In genomic region chr15:59866642-59867041, GRCh38 we compare ENCODE assay signal across 29 cellular contexts.
"Had no signal": no experiment of that assay in that cellular context is flagged by ENCODE, and none has a peak within 500 bp of the region (broad histone marks: within the 10 kb centered on the region; RNA-seq: fewer than 3 reads in every experiment).

No MANE protein-coding gene starts in this region.

- H3K27ac Mint-ChIP-seq: activated B cell treated with CpG ODN at 0.5 μM for 24 hours; activated CD8-positive, alpha-beta memory T cell treated with anti-CD3 and anti-CD28 coated beads, Interleukin-2, amount 10 ng/mL, durations not matched to agents 7 days and 5 days; activated CD8-positive, alpha-beta T cell treated with anti-CD3 and anti-CD28 coated beads, Interleukin-2, amount 10 ng/mL, durations not matched to agents 7 days and 5 days; activated naive CD4-positive, alpha-beta T cell treated with anti-CD3 and anti-CD28 coated beads, Interleukin-2, amount 50 U/mL, for 24 hours; activated naive CD8-positive, alpha-beta T cell treated with anti-CD3 and anti-CD28 coated beads, Interleukin-2, amount 50 U/mL, for 24 hours; activated T-helper 2 cell treated with anti-CD3 and anti-CD28 coated beads, Interferon-gamma antibody, Interleukin-2, Interleukin-4, amounts not matched to agents 10 μg/mL and 5 μg/mL and 100 μg/mL, durations not matched to agents 14 hours and 24 hours and 36 hours; naive thymus-derived CD8-positive, alpha-beta T cell; stimulated activated memory B cell treated with anti-CD40 and anti-IgM and Interleukin-4, amounts not matched to agents 10 μg/mL and 1 μg/mL and 100 μg/mL, for 72 hours; type B pancreatic cell had no signal

- H3K9me3 ChIP-seq: breast epithelium, left lung, lower lobe of right lung, right atrium auricular region, uterus had no signal

- H3K36me3 ChIP-seq: breast epithelium, left lung, lower lobe of right lung, right atrium auricular region, uterus had no signal

- H3K4me3 Mint-ChIP-seq: activated B cell treated with CpG ODN at 0.5 μM for 24 hours; activated CD8-positive, alpha-beta memory T cell treated with anti-CD3 and anti-CD28 coated beads, Interleukin-2, amount 10 ng/mL, durations not matched to agents 7 days and 5 days; activated CD8-positive, alpha-beta T cell treated with anti-CD3 and anti-CD28 coated beads, Interleukin-2, amount 10 ng/mL, durations not matched to agents 7 days and 5 days; activated naive CD4-positive, alpha-beta T cell treated with anti-CD3 and anti-CD28 coated beads, Interleukin-2, amount 50 U/mL, for 24 hours; activated naive CD8-positive, alpha-beta T cell treated with anti-CD3 and anti-CD28 coated beads, Interleukin-2, amount 50 U/mL, for 24 hours; naive thymus-derived CD8-positive, alpha-beta T cell; neural crest cell; stimulated activated memory B cell treated with anti-CD40 and anti-IgM and Interleukin-4, amounts not matched to agents 10 μg/mL and 1 μg/mL and 100 μg/mL, for 72 hours; stimulated activated naive CD8-positive, alpha-beta T cell treated with anti-CD3 and anti-CD28 coated beads, Interleukin-15, amount 100 ng/mL, for 72 hours; type B pancreatic cell had no signal

- DNase-seq: activated B cell treated with CpG ODN at 0.5 μM for 24 hours; activated CD4-positive, alpha-beta T cell treated with anti-CD3 and anti-CD28 coated beads, Interleukin-2, amount 50 U/mL, for 1 hour; activated CD8-positive, alpha-beta memory T cell treated with anti-CD3 and anti-CD28 coated beads, Interleukin-2, amount 10 ng/mL, durations not matched to agents 7 days and 5 days; activated CD8-positive, alpha-beta T cell treated with anti-CD3 and anti-CD28 coated beads, Interleukin-2, amount 10 ng/mL, durations not matched to agents 7 days and 5 days; activated naive CD8-positive, alpha-beta T cell treated with anti-CD3 and anti-CD28 coated beads, Interleukin-2, amount 50 U/mL, for 24 hours; activated T-cell treated with anti-CD3 and anti-CD28 coated beads, Interleukin-2, amount 50 U/mL, for 48 hours; central memory CD4-positive, alpha-beta T cell; dermis blood vessel endothelial cell; effector CD8-positive, alpha-beta T cell; left lung; lower lobe of right lung; mesenchymal stem cell; naive thymus-derived CD8-positive, alpha-beta T cell; nucleus accumbens; stimulated activated CD4-positive, alpha-beta T cell treated with anti-CD3 and anti-CD28 coated beads, Interleukin-1b, Interleukin-23, amount 100 ng/mL, for 48 hours; stimulated activated CD4-positive, alpha-beta T cell treated with anti-CD3 and anti-CD28 coated beads, Interleukin-4, amount 100 ng/mL, for 4 hours; stimulated activated CD8-positive, alpha-beta memory T cell treated with anti-CD3 and anti-CD28 coated beads, Interleukin-4, amount 100 ng/mL, for 48 hours; stimulated activated naive CD8-positive, alpha-beta T cell treated with anti-CD3 and anti-CD28 coated beads, Interleukin-15, amount 100 ng/mL, for 72 hours; T1000; uterus had no signal

- H3K4me1 ChIP-seq: breast epithelium, left lung, lower lobe of right lung, right atrium auricular region, uterus had no signal

- H3K4me3 ChIP-seq: breast epithelium, left lung, lower lobe of right lung, right atrium auricular region, smooth muscle cell, uterus had no signal

- H3K27ac ChIP-seq: breast epithelium, epithelial cell of prostate, left lung, lower lobe of right lung, right atrium auricular region, uterus had no signal

- H3K36me3 Mint-ChIP-seq: activated CD8-positive, alpha-beta memory T cell treated with anti-CD3 and anti-CD28 coated beads, Interleukin-2, amount 10 ng/mL, durations not matched to agents 7 days and 5 days; activated naive CD4-positive, alpha-beta T cell treated with anti-CD3 and anti-CD28 coated beads, Interleukin-2, amount 50 U/mL, for 24 hours; naive thymus-derived CD8-positive, alpha-beta T cell; stimulated activated memory B cell treated with anti-CD40 and anti-IgM and Interleukin-4, amounts not matched to agents 10 μg/mL and 1 μg/mL and 100 μg/mL, for 72 hours; type B pancreatic cell had no signal

- H3K27me3 ChIP-seq: right atrium auricular region, uterus had no signal

- H3K4me1 Mint-ChIP-seq: activated B cell treated with CpG ODN at 0.5 μM for 24 hours; activated CD8-positive, alpha-beta memory T cell treated with anti-CD3 and anti-CD28 coated beads, Interleukin-2, amount 10 ng/mL, durations not matched to agents 7 days and 5 days; activated naive CD4-positive, alpha-beta T cell treated with anti-CD3 and anti-CD28 coated beads, Interleukin-2, amount 50 U/mL, for 24 hours; activated naive CD8-positive, alpha-beta T cell treated with anti-CD3 and anti-CD28 coated beads, Interleukin-2, amount 50 U/mL, for 24 hours; naive thymus-derived CD8-positive, alpha-beta T cell; stimulated activated memory B cell treated with anti-CD40 and anti-IgM and Interleukin-4, amounts not matched to agents 10 μg/mL and 1 μg/mL and 100 μg/mL, for 72 hours; stimulated activated naive CD8-positive, alpha-beta T cell treated with anti-CD3 and anti-CD28 coated beads, Interleukin-15, amount 100 ng/mL, for 72 hours had no signal

- ATAC-seq: activated CD8-positive, alpha-beta memory T cell treated with anti-CD3 and anti-CD28 coated beads, Interleukin-2, amount 10 ng/mL, durations not matched to agents 7 days and 5 days; activated CD8-positive, alpha-beta T cell treated with anti-CD3 and anti-CD28 coated beads, Interleukin-2, amount 10 ng/mL, durations not matched to agents 7 days and 5 days; activated naive CD8-positive, alpha-beta T cell treated with anti-CD3 and anti-CD28 coated beads, Interleukin-2, amount 50 U/mL, for 24 hours; left lung; lower lobe of right lung; naive thymus-derived CD8-positive, alpha-beta T cell; stimulated activated memory B cell treated with anti-CD40 and anti-IgM and Interleukin-4, amounts not matched to agents 10 μg/mL and 1 μg/mL and 100 μg/mL, for 72 hours; stimulated activated naive CD8-positive, alpha-beta T cell treated with anti-CD3 and anti-CD28 coated beads, Interleukin-15, amount 100 ng/mL, for 72 hours had no signal

- H3K27me3 Mint-ChIP-seq: activated naive CD4-positive, alpha-beta T cell treated with anti-CD3 and anti-CD28 coated beads, Interleukin-2, amount 50 U/mL, for 24 hours; activated naive CD8-positive, alpha-beta T cell treated with anti-CD3 and anti-CD28 coated beads, Interleukin-2, amount 50 U/mL, for 24 hours had no signal

- H3K9me3 Mint-ChIP-seq: activated B cell treated with CpG ODN at 0.5 μM for 24 hours; activated naive CD4-positive, alpha-beta T cell treated with anti-CD3 and anti-CD28 coated beads, Interleukin-2, amount 50 U/mL, for 24 hours; activated naive CD8-positive, alpha-beta T cell treated with anti-CD3 and anti-CD28 coated beads, Interleukin-2, amount 50 U/mL, for 24 hours; activated T-helper 2 cell treated with anti-CD3 and anti-CD28 coated beads, Interferon-gamma antibody, Interleukin-2, Interleukin-4, amounts not matched to agents 10 μg/mL and 5 μg/mL and 100 μg/mL, durations not matched to agents 14 hours and 24 hours and 36 hours; naive thymus-derived CD8-positive, alpha-beta T cell; neural crest cell; stimulated activated memory B cell treated with anti-CD40 and anti-IgM and Interleukin-4, amounts not matched to agents 10 μg/mL and 1 μg/mL and 100 μg/mL, for 72 hours; stimulated activated naive CD8-positive, alpha-beta T cell treated with anti-CD3 and anti-CD28 coated beads, Interleukin-15, amount 100 ng/mL, for 72 hours; type B pancreatic cell had no signal
